ENCODE assay signal across 27 cellular contexts in the genomic region with DNA sequence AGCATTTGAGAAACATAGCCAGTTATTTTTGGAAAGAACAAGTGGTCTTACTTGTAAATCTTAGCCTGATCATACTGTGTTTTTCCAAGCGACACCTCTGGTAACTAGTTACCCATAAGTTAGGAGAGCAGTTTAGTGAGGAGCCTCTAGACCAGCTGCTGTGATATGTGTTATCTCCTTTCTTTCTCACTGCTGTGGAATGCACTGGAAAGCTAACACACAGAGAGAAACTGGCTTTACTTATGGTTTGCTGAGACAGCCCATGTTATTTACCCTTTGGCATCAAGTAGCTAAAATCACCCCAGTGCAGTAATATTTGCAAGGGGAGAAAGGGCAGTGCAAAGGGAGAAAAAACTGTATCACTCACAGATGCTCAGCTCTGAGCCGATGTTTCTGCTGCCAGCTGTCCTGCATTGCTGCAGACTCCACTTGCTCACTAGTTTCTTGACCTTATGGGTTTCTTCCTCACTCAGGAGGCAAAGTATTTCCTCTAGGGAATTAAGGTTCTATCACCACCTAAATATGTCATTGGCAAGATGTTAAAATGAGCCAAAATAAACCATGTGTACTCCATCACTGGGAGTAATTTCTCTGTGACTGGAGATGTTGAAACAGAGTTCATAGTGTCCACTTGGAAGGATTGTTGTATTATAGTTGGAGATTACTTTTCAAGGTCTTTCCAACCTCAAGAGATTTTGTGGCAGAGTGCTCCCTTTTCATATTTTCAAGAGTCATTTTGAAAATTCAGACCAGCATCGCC. TPM values are rescaled to one million over a fixed set of nuclear protein-coding genes. Genes with fewer than 3 reads are reported as not detected.
"Had no signal": no experiment of that assay in that cellular context is flagged by ENCODE, and none has a peak within 500 bp of the region (broad histone marks: within the 10 kb centered on the region; RNA-seq: fewer than 3 reads in every experiment).

No MANE protein-coding gene starts in this region.

- H3K4me1 Mint-ChIP-seq: activated CD4-positive, alpha-beta T cell treated with anti-CD3 and anti-CD28 coated beads, Interleukin-2, amount 10 ng/mL, durations not matched to agents 24 days and 14 days; activated naive CD8-positive, alpha-beta T cell treated with anti-CD3 and anti-CD28 coated beads, Interleukin-2, amount 10 ng/mL, durations not matched to agents 7 days and 5 days; naive thymus-derived CD8-positive, alpha-beta T cell; stimulated activated naive CD8-positive, alpha-beta T cell treated with anti-CD3 and anti-CD28 coated beads, Interleukin-15, amount 100 ng/mL, for 72 hours had no signal

- H3K9me3 Mint-ChIP-seq: endodermal cell had no signal

- H3K4me1 ChIP-seq: left lung, transverse colon, vagina had no signal

- H3K27ac Mint-ChIP-seq: activated CD4-positive, alpha-beta T cell treated with anti-CD3 and anti-CD28 coated beads, Interleukin-2, amount 10 ng/mL, durations not matched to agents 24 days and 14 days; activated CD8-positive, alpha-beta T cell treated with anti-CD3 and anti-CD28 coated beads for 36 hours; activated naive CD8-positive, alpha-beta T cell treated with anti-CD3 and anti-CD28 coated beads, Interleukin-2, amount 10 ng/mL, durations not matched to agents 7 days and 5 days; activated T-helper 2 cell treated with anti-CD3 and anti-CD28 coated beads, Interferon-gamma antibody, Interleukin-2, Interleukin-4, amounts not matched to agents 10 μg/mL and 5 μg/mL and 100 μg/mL, durations not matched to agents 14 hours and 24 hours and 36 hours; endodermal cell; naive thymus-derived CD8-positive, alpha-beta T cell had no signal

- DNase-seq: activated CD4-positive, alpha-beta T cell treated with anti-CD3 and anti-CD28 coated beads, Interleukin-2, amount 10 ng/mL, durations not matched to agents 24 days and 14 days; activated CD8-positive, alpha-beta T cell treated with anti-CD3 and anti-CD28 coated beads for 36 hours; activated naive CD4-positive, alpha-beta T cell treated with Interleukin-2 at 50 U/mL for 16 hours; activated naive CD8-positive, alpha-beta T cell treated with anti-CD3 and anti-CD28 coated beads, Interleukin-2, amount 10 ng/mL, durations not matched to agents 7 days and 5 days; activated T-cell treated with anti-CD3 and anti-CD28 coated beads, Interleukin-2, amount 50 U/mL, for 1 hour; amygdala; central memory CD4-positive, alpha-beta T cell; endodermal cell; foreskin fibroblast; glutamatergic neuron; kidney; left lung; mucosa of descending colon; naive thymus-derived CD8-positive, alpha-beta T cell; retina; small intestine; stimulated activated CD4-positive, alpha-beta T cell treated with anti-CD3 and anti-CD28 coated beads, Interleukin-15, amount 100 ng/mL, for 24 hours; stimulated activated CD4-positive, alpha-beta T cell treated with anti-CD3 and anti-CD28 coated beads, Interleukin-4, amount 100 ng/mL, for 1 hour; stimulated activated naive CD8-positive, alpha-beta T cell treated with anti-CD3 and anti-CD28 coated beads, Interleukin-15, amount 100 ng/mL, for 72 hours; T-helper 1 cell; T1000; transverse colon had no signal

- H3K27ac ChIP-seq: epithelial cell of prostate, left lung, neutrophil, suprapubic skin, transverse colon, vagina had no signal

- H3K27me3 Mint-ChIP-seq: activated CD4-positive, alpha-beta T cell treated with anti-CD3 and anti-CD28 coated beads, Interleukin-2, amount 10 ng/mL, durations not matched to agents 24 days and 14 days; activated CD8-positive, alpha-beta T cell treated with anti-CD3 and anti-CD28 coated beads for 36 hours; activated naive CD8-positive, alpha-beta T cell treated with anti-CD3 and anti-CD28 coated beads, Interleukin-2, amount 10 ng/mL, durations not matched to agents 7 days and 5 days; stimulated activated naive CD8-positive, alpha-beta T cell treated with anti-CD3 and anti-CD28 coated beads, Interleukin-15, amount 100 ng/mL, for 72 hours had no signal

- H3K36me3 ChIP-seq: left lung, neutrophil, suprapubic skin, transverse colon, vagina had no signal

- H3K4me3 ChIP-seq: left lung, mucosa of descending colon, suprapubic skin, transverse colon, vagina had no signal

- H3K4me3 Mint-ChIP-seq: activated CD4-positive, alpha-beta T cell treated with anti-CD3 and anti-CD28 coated beads, Interleukin-2, amount 10 ng/mL, durations not matched to agents 24 days and 14 days; activated CD8-positive, alpha-beta T cell treated with anti-CD3 and anti-CD28 coated beads for 36 hours; activated naive CD8-positive, alpha-beta T cell treated with anti-CD3 and anti-CD28 coated beads, Interleukin-2, amount 10 ng/mL, durations not matched to agents 7 days and 5 days; endodermal cell; naive thymus-derived CD8-positive, alpha-beta T cell; stimulated activated naive CD8-positive, alpha-beta T cell treated with anti-CD3 and anti-CD28 coated beads, Interleukin-15, amount 100 ng/mL, for 72 hours had no signal

- ATAC-seq: activated CD8-positive, alpha-beta T cell treated with anti-CD3 and anti-CD28 coated beads for 36 hours; left lung; mucosa of descending colon; naive thymus-derived CD8-positive, alpha-beta T cell; stimulated activated naive CD8-positive, alpha-beta T cell treated with anti-CD3 and anti-CD28 coated beads, Interleukin-15, amount 100 ng/mL, for 72 hours had no signal

- H3K36me3 Mint-ChIP-seq: activated naive CD8-positive, alpha-beta T cell treated with anti-CD3 and anti-CD28 coated beads, Interleukin-2, amount 10 ng/mL, durations not matched to agents 7 days and 5 days; naive thymus-derived CD8-positive, alpha-beta T cell had no signal

- H3K9me3 ChIP-seq: left lung, mucosa of descending colon, neutrophil, suprapubic skin, transverse colon, vagina had no signal

- H3K27me3 ChIP-seq: left lung, neutrophil, suprapubic skin, transverse colon, vagina had no signal

RNA-seq across cellular contexts. Expression of gene RBFOX1, which starts 2.3 kb away (rescaled TPM):
- total RNA-seq: activated CD4-positive, alpha-beta T cell treated with anti-CD3 and anti-CD28 coated beads, Interleukin-2, amount 10 ng/mL, durations not matched to agents 24 days and 14 days; activated CD8-positive, alpha-beta T cell treated with anti-CD3 and anti-CD28 coated beads for 36 hours; activated naive CD8-positive, alpha-beta T cell treated with anti-CD3 and anti-CD28 coated beads, Interleukin-2, amount 10 ng/mL, durations not matched to agents 7 days and 5 days; activated T-helper 2 cell treated with anti-CD3 and anti-CD28 coated beads, Interferon-gamma antibody, Interleukin-2, Interleukin-4, amounts not matched to agents 10 μg/mL and 5 μg/mL and 100 μg/mL, durations not matched to agents 14 hours and 24 hours and 36 hours; left lung; naive thymus-derived CD8-positive, alpha-beta T cell had no signal
- polyA plus RNA-seq: naive thymus-derived CD8-positive, alpha-beta T cell had no signal
